1 cellular context compared by ENCODE assay signal in the genomic region with DNA sequence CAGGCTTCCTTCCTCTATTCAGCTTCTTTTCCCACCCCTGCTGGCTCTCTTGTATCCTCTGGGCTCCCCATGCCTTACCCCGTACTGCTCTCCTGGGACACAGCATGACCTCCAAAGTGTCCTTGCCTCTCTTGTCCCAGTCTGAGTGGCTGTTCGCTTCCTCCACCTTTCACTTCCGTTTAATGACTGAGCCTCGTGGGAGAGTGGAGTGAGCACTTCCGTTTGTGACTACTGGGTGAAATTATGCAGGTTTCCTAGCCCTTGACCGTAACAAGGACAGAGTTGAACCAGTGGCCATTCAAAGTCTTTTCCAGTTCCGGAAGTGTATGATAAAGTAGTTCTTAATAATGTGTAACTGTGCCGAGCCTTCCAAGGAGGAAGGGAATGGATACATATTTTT.
TF ChIP-seq lines count a peak whose summit lies in the region.

No MANE protein-coding gene starts in this region.

TF ChIP-seq in H1, 55 proteins besides CTCF, POLR2A, EP300 and RAD21 (continued from another document):
- TF ChIP-seq, protein P1, sequence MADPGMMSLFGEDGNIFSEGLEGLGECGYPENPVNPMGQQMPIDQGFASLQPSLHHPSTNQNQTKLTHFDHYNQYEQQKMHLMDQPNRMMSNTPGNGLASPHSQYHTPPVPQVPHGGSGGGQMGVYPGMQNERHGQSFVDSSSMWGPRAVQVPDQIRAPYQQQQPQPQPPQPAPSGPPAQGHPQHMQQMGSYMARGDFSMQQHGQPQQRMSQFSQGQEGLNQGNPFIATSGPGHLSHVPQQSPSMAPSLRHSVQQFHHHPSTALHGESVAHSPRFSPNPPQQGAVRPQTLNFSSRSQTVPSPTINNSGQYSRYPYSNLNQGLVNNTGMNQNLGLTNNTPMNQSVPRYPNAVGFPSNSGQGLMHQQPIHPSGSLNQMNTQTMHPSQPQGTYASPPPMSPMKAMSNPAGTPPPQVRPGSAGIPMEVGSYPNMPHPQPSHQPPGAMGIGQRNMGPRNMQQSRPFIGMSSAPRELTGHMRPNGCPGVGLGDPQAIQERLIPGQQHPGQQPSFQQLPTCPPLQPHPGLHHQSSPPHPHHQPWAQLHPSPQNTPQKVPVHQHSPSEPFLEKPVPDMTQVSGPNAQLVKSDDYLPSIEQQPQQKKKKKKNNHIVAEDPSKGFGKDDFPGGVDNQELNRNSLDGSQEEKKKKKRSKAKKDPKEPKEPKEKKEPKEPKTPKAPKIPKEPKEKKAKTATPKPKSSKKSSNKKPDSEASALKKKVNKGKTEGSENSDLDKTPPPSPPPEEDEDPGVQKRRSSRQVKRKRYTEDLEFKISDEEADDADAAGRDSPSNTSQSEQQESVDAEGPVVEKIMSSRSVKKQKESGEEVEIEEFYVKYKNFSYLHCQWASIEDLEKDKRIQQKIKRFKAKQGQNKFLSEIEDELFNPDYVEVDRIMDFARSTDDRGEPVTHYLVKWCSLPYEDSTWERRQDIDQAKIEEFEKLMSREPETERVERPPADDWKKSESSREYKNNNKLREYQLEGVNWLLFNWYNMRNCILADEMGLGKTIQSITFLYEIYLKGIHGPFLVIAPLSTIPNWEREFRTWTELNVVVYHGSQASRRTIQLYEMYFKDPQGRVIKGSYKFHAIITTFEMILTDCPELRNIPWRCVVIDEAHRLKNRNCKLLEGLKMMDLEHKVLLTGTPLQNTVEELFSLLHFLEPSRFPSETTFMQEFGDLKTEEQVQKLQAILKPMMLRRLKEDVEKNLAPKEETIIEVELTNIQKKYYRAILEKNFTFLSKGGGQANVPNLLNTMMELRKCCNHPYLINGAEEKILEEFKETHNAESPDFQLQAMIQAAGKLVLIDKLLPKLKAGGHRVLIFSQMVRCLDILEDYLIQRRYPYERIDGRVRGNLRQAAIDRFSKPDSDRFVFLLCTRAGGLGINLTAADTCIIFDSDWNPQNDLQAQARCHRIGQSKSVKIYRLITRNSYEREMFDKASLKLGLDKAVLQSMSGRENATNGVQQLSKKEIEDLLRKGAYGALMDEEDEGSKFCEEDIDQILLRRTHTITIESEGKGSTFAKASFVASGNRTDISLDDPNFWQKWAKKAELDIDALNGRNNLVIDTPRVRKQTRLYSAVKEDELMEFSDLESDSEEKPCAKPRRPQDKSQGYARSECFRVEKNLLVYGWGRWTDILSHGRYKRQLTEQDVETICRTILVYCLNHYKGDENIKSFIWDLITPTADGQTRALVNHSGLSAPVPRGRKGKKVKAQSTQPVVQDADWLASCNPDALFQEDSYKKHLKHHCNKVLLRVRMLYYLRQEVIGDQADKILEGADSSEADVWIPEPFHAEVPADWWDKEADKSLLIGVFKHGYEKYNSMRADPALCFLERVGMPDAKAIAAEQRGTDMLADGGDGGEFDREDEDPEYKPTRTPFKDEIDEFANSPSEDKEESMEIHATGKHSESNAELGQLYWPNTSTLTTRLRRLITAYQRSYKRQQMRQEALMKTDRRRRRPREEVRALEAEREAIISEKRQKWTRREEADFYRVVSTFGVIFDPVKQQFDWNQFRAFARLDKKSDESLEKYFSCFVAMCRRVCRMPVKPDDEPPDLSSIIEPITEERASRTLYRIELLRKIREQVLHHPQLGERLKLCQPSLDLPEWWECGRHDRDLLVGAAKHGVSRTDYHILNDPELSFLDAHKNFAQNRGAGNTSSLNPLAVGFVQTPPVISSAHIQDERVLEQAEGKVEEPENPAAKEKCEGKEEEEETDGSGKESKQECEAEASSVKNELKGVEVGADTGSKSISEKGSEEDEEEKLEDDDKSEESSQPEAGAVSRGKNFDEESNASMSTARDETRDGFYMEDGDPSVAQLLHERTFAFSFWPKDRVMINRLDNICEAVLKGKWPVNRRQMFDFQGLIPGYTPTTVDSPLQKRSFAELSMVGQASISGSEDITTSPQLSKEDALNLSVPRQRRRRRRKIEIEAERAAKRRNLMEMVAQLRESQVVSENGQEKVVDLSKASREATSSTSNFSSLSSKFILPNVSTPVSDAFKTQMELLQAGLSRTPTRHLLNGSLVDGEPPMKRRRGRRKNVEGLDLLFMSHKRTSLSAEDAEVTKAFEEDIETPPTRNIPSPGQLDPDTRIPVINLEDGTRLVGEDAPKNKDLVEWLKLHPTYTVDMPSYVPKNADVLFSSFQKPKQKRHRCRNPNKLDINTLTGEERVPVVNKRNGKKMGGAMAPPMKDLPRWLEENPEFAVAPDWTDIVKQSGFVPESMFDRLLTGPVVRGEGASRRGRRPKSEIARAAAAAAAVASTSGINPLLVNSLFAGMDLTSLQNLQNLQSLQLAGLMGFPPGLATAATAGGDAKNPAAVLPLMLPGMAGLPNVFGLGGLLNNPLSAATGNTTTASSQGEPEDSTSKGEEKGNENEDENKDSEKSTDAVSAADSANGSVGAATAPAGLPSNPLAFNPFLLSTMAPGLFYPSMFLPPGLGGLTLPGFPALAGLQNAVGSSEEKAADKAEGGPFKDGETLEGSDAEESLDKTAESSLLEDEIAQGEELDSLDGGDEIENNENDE (IDR thresholded peaks at IDR 0.05; ENCODE audit: insufficient replicate concordance, low read length), result no peak
- TF ChIP-seq, protein P2, sequence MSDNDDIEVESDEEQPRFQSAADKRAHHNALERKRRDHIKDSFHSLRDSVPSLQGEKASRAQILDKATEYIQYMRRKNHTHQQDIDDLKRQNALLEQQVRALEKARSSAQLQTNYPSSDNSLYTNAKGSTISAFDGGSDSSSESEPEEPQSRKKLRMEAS (IDR thresholded peaks at IDR 0.05), result no peak
- TF ChIP-seq NANOG (IDR thresholded peaks at IDR 0.05; ENCODE audit: insufficient read depth, low read depth, low read length, poor library complexity, severe bottlenecking) (no peak), GTF2F1 (IDR thresholded peaks at IDR 0.05; ENCODE audit: borderline replicate concordance, low read depth, low read length) (no peak)
TF ChIP-seq in H1: peak in this region for 0.
